31 cellular contexts compared by ENCODE assay signal in the genomic region with DNA sequence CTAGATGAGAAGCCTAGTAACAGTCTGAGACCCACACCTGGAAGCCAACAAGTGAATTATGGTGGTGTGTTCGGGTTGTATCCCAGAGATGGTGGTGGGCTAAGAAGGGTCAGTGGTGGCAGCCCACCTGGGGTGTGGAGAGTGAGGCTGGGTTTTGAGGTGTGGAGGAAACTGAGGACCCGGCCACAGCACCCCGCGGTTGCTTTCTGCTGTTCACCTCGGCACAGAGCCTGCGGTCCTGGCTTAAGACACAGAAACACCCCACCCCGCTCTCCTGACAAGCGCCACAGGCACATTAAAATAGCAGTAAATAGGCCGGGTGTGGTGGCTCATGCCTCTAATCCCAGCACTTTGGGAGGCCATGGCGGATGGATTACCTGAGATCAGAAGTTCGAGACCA.
"Had no signal": no experiment of that assay in that cellular context is flagged by ENCODE, and none has a peak within 500 bp of the region (broad histone marks: within the 10 kb centered on the region; RNA-seq: fewer than 3 reads in every experiment).

No MANE protein-coding gene starts in this region.

- ATAC-seq: activated naive CD4-positive, alpha-beta T cell treated with anti-CD3 and anti-CD28 coated beads, Interleukin-2, amount 50 U/mL, for 72 hours; activated naive CD8-positive, alpha-beta T cell treated with anti-CD3 and anti-CD28 coated beads, Interleukin-2, amount 50 U/mL, for 24 hours; activated T-cell treated with anti-CD3 and anti-CD28 coated beads, Interleukin-2, amount 50 U/mL, for 4 hours; activated T-cell treated with anti-CD3 and anti-CD28 coated beads, Interleukin-2, amount 50 U/mL, for 72 hours; activated T-helper 17 cell treated with anti-CD3 and anti-CD28 coated beads, Interleukin-2, amount 50 U/mL, for 72 hours had no signal

- DNase-seq: activated effector memory CD4-positive, alpha-beta T cell treated with anti-CD3 and anti-CD28 coated beads, Interleukin-2, amount 50 U/mL, for 16 hours; activated effector memory CD4-positive, alpha-beta T cell treated with Interleukin-2 at 50 U/mL for 16 hours; activated gamma-delta T cell; activated gamma-delta T cell treated with Interleukin-2 at 50 U/mL for 16 hours; activated naive CD4-positive, alpha-beta T cell; activated naive CD4-positive, alpha-beta T cell treated with anti-CD3 and anti-CD28 coated beads for 36 hours; activated naive CD4-positive, alpha-beta T cell treated with anti-CD3 and anti-CD28 coated beads, Interleukin-2, amount 10 ng/mL, durations not matched to agents 7 days and 5 days; activated naive CD4-positive, alpha-beta T cell treated with anti-CD3 and anti-CD28 coated beads, Interleukin-2, amount 50 U/mL, for 16 hours; activated naive CD4-positive, alpha-beta T cell treated with Interleukin-2 at 50 U/mL for 16 hours; activated naive CD8-positive, alpha-beta T cell treated with anti-CD3 and anti-CD28 coated beads for 36 hours; activated naive CD8-positive, alpha-beta T cell treated with anti-CD3 and anti-CD28 coated beads, Interleukin-2, amount 10 ng/mL, durations not matched to agents 7 days and 5 days; activated naive CD8-positive, alpha-beta T cell treated with anti-CD3 and anti-CD28 coated beads, Interleukin-2, amount 50 U/mL, for 24 hours; activated T-cell treated with anti-CD3 and anti-CD28 coated beads, Interleukin-2, amount 50 U/mL, for 1 hour; activated T-cell treated with anti-CD3 and anti-CD28 coated beads, Interleukin-2, amount 50 U/mL, for 24 hours; activated T-cell treated with anti-CD3 and anti-CD28 coated beads, Interleukin-2, amount 50 U/mL, for 4 hours; activated T-cell treated with anti-CD3 and anti-CD28 coated beads, Interleukin-2, amount 50 U/mL, for 48 hours; activated T-cell treated with anti-CD3 and anti-CD28 coated beads, Interleukin-2, amount 50 U/mL, for 72 hours; adrenal gland; amniotic stem cell; amygdala; anterior cingulate cortex; aorta; brain microvascular endothelial cell; caudate nucleus; central memory CD4-positive, alpha-beta T cell; cerebellar nuclear complex had no signal

- H3K27ac ChIP-seq: adrenal gland, ascending aorta, brain microvascular endothelial cell, breast epithelium, cardiac muscle cell had no signal

- H3K4me1 ChIP-seq: adrenal gland, ascending aorta, breast epithelium had no signal

- H3K36me3 ChIP-seq: adrenal gland, ascending aorta, brain microvascular endothelial cell, breast epithelium, cardiac muscle cell had no signal

- H3K27me3 ChIP-seq: adrenal gland, ascending aorta, brain microvascular endothelial cell, breast epithelium, cardiac muscle cell had no signal

- H3K4me3 ChIP-seq: adrenal gland, ascending aorta, breast epithelium, cardiac muscle cell had no signal

- H3K9me3 ChIP-seq: adrenal gland, ascending aorta had no signal
